1 cellular context compared by ENCODE assay signal in the genomic region with DNA sequence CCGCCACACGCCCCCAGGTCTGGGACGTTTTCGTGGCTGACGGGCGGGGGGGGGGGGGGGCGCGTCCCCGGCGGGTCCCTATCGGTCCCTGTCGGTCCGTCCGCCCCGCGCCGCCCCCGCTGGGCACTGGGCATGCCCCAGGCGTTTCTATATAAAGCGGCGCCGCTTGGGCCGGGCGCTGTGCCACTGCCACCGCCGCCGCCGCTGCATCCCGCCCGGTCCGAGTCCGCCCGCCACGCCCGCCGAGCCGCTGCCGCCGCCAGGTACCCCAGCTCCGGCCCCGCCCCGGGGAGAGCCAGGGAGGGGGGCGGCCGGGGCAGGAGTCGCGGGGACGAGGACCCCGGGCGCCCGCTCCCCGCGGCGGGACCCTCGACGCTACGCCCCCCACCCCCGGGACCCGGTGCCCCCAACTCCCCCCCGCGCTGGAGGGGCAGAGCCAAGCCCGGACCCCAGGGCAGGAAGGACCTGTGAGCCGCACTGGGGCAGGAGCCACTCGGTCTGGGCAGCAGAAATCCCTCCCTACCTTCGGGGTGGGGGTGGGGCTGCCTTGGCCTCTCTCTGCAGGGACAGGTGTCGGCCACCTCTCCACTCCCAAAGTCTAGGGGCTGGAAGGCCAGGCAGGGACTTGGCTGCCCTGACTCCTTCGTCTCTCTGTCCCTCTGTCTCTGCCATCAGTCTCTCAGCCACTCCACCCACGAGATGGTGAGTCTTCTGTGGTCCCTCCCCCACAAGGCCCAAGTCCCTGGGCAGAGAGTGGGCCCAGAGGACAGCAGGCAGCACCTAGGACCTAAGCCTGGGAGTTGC.
TF ChIP-seq lines count a peak whose summit lies in the region.

A gene with protein sequence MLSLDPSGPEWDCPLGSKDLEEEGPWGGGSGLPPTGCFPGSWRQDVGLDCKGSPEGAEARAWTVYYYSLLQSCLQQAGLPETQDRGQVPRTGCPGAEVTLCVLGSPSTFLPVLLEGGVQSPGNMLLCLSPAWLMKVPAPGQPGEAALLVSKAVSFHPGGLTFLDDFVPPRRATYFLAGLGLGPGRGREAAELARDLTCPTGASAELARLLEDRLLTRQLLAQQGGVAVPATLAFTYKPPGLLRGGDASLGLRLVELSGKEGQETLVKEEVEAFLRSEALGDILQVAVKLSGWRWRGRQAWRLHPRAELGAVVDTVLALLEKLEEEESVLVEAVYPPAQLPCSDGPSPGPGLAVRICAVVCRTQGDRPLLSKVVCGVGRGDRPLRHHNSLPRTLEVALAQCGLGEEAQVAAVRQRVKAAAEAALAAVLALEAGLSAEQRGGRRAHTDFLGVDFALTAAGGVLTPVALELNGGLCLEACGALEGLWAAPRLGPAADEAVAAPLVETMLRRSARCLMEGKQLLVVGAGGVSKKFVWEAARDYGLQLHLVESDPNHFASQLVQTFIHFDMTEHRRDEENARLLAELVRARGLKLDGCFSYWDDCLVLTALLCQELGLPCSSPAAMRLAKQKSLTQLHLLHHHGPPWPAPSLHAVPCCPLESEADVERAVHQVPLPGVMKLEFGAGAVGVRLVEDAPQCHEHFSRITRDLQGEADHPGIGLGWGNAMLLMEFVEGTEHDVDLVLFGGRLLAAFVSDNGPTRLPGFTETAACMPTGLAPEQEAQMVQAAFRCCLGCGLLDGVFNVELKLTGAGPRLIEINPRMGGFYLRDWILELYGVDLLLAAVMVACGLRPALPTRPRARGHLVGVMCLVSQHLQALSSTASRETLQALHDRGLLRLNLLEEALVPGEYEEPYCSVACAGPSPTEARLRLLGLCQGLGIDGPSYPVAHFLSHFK (plus strand): TSS at position 178 of the 804 bp plus-strand sequence. CDS start 522 bp downstream, at position 700.

TF ChIP-seq in A549, 52 proteins besides CTCF, POLR2A, EP300 and RAD21 (continued from another document):
- TF ChIP-seq, protein P1, sequence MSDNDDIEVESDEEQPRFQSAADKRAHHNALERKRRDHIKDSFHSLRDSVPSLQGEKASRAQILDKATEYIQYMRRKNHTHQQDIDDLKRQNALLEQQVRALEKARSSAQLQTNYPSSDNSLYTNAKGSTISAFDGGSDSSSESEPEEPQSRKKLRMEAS (IDR thresholded peaks at IDR 0.05), result no peak
- TF ChIP-seq SMC3 (IDR thresholded peaks at IDR 0.05) (no peak), JUN (IDR thresholded peaks at IDR 0.05) (no peak), FOXS1 (CRISPR knock-in tag; IDR thresholded peaks at IDR 0.05) (no peak), BHLHE40 (IDR thresholded peaks at IDR 0.05; ENCODE audit: low read depth, low read length) (no peak), RFX5 (IDR thresholded peaks at IDR 0.05) (no peak), ZNF302 (CRISPR knock-in tag; IDR thresholded peaks at IDR 0.05) (no peak), CBX2 (IDR thresholded peaks at IDR 0.05; ENCODE audit: borderline replicate concordance, low read depth) (no peak), RCOR1 (IDR thresholded peaks at IDR 0.05; ENCODE audit: low read depth, low read length) (no peak), KDM5A (IDR thresholded peaks at IDR 0.05) (no peak), HDAC2 (IDR thresholded peaks at IDR 0.05) (no peak), NPAS2 (CRISPR knock-in tag; IDR thresholded peaks at IDR 0.05; ENCODE audit: borderline replicate concordance) (no peak), CHD2 (IDR thresholded peaks at IDR 0.05; ENCODE audit: low read length, partially characterized antibody) (no peak), HOXB5 (CRISPR knock-in tag; IDR thresholded peaks at IDR 0.05) (no peak)
- TF ChIP-seq, protein P2, sequence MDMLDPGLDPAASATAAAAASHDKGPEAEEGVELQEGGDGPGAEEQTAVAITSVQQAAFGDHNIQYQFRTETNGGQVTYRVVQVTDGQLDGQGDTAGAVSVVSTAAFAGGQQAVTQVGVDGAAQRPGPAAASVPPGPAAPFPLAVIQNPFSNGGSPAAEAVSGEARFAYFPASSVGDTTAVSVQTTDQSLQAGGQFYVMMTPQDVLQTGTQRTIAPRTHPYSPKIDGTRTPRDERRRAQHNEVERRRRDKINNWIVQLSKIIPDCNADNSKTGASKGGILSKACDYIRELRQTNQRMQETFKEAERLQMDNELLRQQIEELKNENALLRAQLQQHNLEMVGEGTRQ (IDR thresholded peaks at IDR 0.05), result no peak
- TF ChIP-seq, protein P3, sequence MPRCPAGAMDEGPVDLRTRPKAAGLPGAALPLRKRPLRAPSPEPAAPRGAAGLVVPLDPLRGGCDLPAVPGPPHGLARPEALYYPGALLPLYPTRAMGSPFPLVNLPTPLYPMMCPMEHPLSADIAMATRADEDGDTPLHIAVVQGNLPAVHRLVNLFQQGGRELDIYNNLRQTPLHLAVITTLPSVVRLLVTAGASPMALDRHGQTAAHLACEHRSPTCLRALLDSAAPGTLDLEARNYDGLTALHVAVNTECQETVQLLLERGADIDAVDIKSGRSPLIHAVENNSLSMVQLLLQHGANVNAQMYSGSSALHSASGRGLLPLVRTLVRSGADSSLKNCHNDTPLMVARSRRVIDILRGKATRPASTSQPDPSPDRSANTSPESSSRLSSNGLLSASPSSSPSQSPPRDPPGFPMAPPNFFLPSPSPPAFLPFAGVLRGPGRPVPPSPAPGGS (IDR thresholded peaks at IDR 0.05), result no peak
